ENCODE assay signal across 8 cellular contexts in genomic region chr3:129182390-129183180, GRCh38. TPM values are rescaled to one million over a fixed set of nuclear protein-coding genes. Genes with fewer than 3 reads are reported as not detected.
DNase-seq lines count a peak whose midpoint lies in the region; ATAC-seq and TF ChIP-seq lines count a peak whose summit lies in the region.

No MANE protein-coding gene starts in this region.

- H3K79me2 ChIP-seq in KMS-11 (ENCODE audit: insufficient read depth, low read depth) (peaks cover 80% of the 10 kb centered on the region), hepatocyte (peaks cover 83% of the 10 kb centered on the region)

- H2AFZ ChIP-seq in KMS-11 (ENCODE audit: low read depth) (peak overlapping the region; percentile 74; the same call in 1 of the 2 replicates), hepatocyte (peak overlapping the region; percentile 66)

- peak overlapping the region; percentile 78 for H3K4me2 ChIP-seq in KMS-11
- peak overlapping the region; percentile 81 for H3K4me2 ChIP-seq in hepatocyte

- no peak for TF ChIP-seq CTCF in Calu3 (IDR thresholded peaks at IDR 0.05; ENCODE audit: unreplicated experiment)
- TF ChIP-seq CTCF in KMS-11 (conservative IDR thresholded peaks at IDR 0.05; ENCODE audit: low read depth, low read length), result no peak
- TF ChIP-seq CTCF in hepatocyte (IDR thresholded peaks at IDR 0.05; ENCODE audit: poor library complexity), result no peak
- no peak for TF ChIP-seq CTCF in GM10266 (IDR thresholded peaks at IDR 0.05; ENCODE audit: control insufficient read depth, insufficient read depth, low read depth, missing control alignments)

- peak overlapping the region; percentile 99 for H3K27ac Mint-ChIP-seq in Calu3 (ENCODE audit: unreplicated experiment)
- H3K27ac Mint-ChIP-seq in activated naive CD8-positive, alpha-beta T cell, result peak overlapping the region; percentile 99

- no peaks in the 10 kb centered on the region for H3K9me2 ChIP-seq in hepatocyte (replicated peaks; ENCODE audit: insufficient read depth)

- DNase-seq in Calu3, result no peak
- DNase-seq in hepatocyte (ENCODE audit: low spot score), result no peak
- no peak for DNase-seq in GM10266 (ENCODE audit: extremely low spot score)
- no peak for DNase-seq in cortex of kidney (lab: John Stamatoyannopoulos, UW)

- H3K4me3 ChIP-seq in KMS-11 (IDR thresholded peaks at IDR 0.05; ENCODE audit: insufficient read depth, low read depth, low read length) (peak overlapping the region; percentile 94), hepatocyte (peak overlapping the region; percentile 95), skin epidermis (peak overlapping the region; percentile 57 to 99 (median 78))

- WGBS in hepatocyte (ENCODE audit: low lambda C conversion rate, missing lambda C conversion rate), result 2% methylated on average over 23 of the region's 23 CpGs

- TSS peak; percentile 44 for BruUV-seq in Calu3 (replicated peaks; lab: Mats Ljungman, UMichigan)

- H3K27me3 Mint-ChIP-seq in Calu3 (ENCODE audit: unreplicated experiment), result no peaks in the 10 kb centered on the region
- no peaks in the 10 kb centered on the region for H3K27me3 Mint-ChIP-seq in activated naive CD8-positive, alpha-beta T cell

- H3K4me1 ChIP-seq in KMS-11 (ENCODE audit: low read depth, poor library complexity, severe bottlenecking) (peaks cover 74% of the 10 kb centered on the region), hepatocyte (ENCODE audit: insufficient read depth) (peaks cover 33% of the 10 kb centered on the region)

- peak overlapping the region; percentile 97 for H3K27ac ChIP-seq in KMS-11
- H3K27ac ChIP-seq in hepatocyte, result peak overlapping the region; percentile 99
- H3K27ac ChIP-seq in skin epidermis, result peak overlapping the region; percentile 82 to 100 (median 98)

- intact Hi-C loops in Calu3 (cut with micrococcal nuclease; ENCODE audit: unreplicated experiment), result loop anchor here (5.0 kb wide), 1 partner anchor 130 kb away; no protein-coding TSS in a partner anchor

- peaks cover 71% of the 10 kb centered on the region for H3K36me3 Mint-ChIP-seq in Calu3 (ENCODE audit: insufficient read depth, unreplicated experiment)
- H3K36me3 Mint-ChIP-seq in activated naive CD8-positive, alpha-beta T cell, result peaks cover 22% of the 10 kb centered on the region

- peaks cover 14% of the 10 kb centered on the region; the same call in 1 of the 2 replicates for H3K36me3 ChIP-seq in KMS-11 (ENCODE audit: insufficient read depth)
- no peaks in the 10 kb centered on the region for H3K36me3 ChIP-seq in hepatocyte (replicated peaks; ENCODE audit: insufficient read depth, low read depth)

- peaks cover 39% of the 10 kb centered on the region for H3K4me1 Mint-ChIP-seq in Calu3 (ENCODE audit: low read depth, unreplicated experiment)
- peaks cover 41% of the 10 kb centered on the region for H3K4me1 Mint-ChIP-seq in activated naive CD8-positive, alpha-beta T cell (ENCODE audit: low read depth)

- peak overlapping the region; percentile 100 for H3K9ac ChIP-seq in KMS-11

- CTCF ChIA-PET in Calu3 (lab: Charles Lee), result interaction anchor here (1.3 to 1.6 kb wide), 3 partner anchors 13 to 64 kb away, joined by 3 to 5 read pairs (median 3); no protein-coding TSS in a partner anchor

- no peaks in the 10 kb centered on the region for H3K27me3 ChIP-seq in KMS-11 (ENCODE audit: insufficient read depth, low read depth)
- no peaks in the 10 kb centered on the region for H3K27me3 ChIP-seq in hepatocyte

- peak overlapping the region; percentile 100 for H3K4me3 Mint-ChIP-seq in Calu3 (ENCODE audit: low read depth, unreplicated experiment)
- H3K4me3 Mint-ChIP-seq in activated naive CD8-positive, alpha-beta T cell, result peak overlapping the region; percentile 98

- peaks cover 45% of the 10 kb centered on the region for H4K20me1 ChIP-seq in KMS-11 (ENCODE audit: insufficient read depth)
- peaks cover 54% of the 10 kb centered on the region for H4K20me1 ChIP-seq in hepatocyte (ENCODE audit: insufficient read depth, poor library complexity, severe bottlenecking)

- ATAC-seq in HG03139 (IDR thresholded peaks at IDR 0.05; ENCODE audit: unreplicated experiment), result no peak

- H3K9me3 ChIP-seq in hepatocyte (ENCODE audit: low read depth), result no peaks in the 10 kb centered on the region

- no peaks in the 10 kb centered on the region for H3K9me3 Mint-ChIP-seq in Calu3 (ENCODE audit: low read depth, unreplicated experiment)
- no peaks in the 10 kb centered on the region for H3K9me3 Mint-ChIP-seq in activated naive CD8-positive, alpha-beta T cell (ENCODE audit: low read depth)

RNA-seq across cellular contexts. Expression of gene CNBP, which starts 1.1 kb away (rescaled TPM):
- total RNA-seq in Calu3 (2022) (331 and 355 TPM in 2 replicates), hepatocyte (289 and 295 TPM in 2 replicates)
- polyA plus RNA-seq in hepatocyte, result 308 and 316 TPM in 2 replicates

RNA-seq across cellular contexts. Expression of gene ISY1, which starts 21.7 kb away (rescaled TPM):
- 63.8 and 77.0 TPM in 2 replicates for total RNA-seq in Calu3 (2022)
- 20.1 and 23.0 TPM in 2 replicates for total RNA-seq in hepatocyte
- polyA plus RNA-seq in hepatocyte, result 35.8 and 38.8 TPM in 2 replicates
